In genomic region chr9:90046317-90046861, GRCh38 we compare ENCODE assay signal across 19 cellular contexts.
A peak's percentile ranks its signal among the peaks of the same experiment; 100 is the strongest.
DNase-seq lines count a peak whose midpoint lies in the region; FAIRE-seq and TF ChIP-seq lines count a peak whose summit lies in the region.
"Had no signal": no experiment of that assay in that cellular context is flagged by ENCODE, and none has a peak within 500 bp of the region (broad histone marks: within the 10 kb centered on the region; RNA-seq: fewer than 3 reads in every experiment).

No MANE protein-coding gene starts in this region.

- peaks cover 4% of the 10 kb centered on the region for H3K27me3 Mint-ChIP-seq in osteocyte (ENCODE audit: unreplicated experiment)

- H3K27ac Mint-ChIP-seq in osteocyte (ENCODE audit: unreplicated experiment), result no peak overlapping the region
- H3K27ac Mint-ChIP-seq: CD8-positive, alpha-beta memory T cell had no signal

- H3K4me3 Mint-ChIP-seq in osteocyte (ENCODE audit: unreplicated experiment), result no peak overlapping the region

- no peak for FAIRE-seq in D721Med (lab: Jason Lieb, UNC)
- FAIRE-seq: A204.1, HepG2 had no signal

- H3K4me1 Mint-ChIP-seq in osteocyte (ENCODE audit: unreplicated experiment), result no peaks in the 10 kb centered on the region
- H3K4me1 Mint-ChIP-seq: CD8-positive, alpha-beta memory T cell had no signal

- no peaks in the 10 kb centered on the region for H3K9me3 Mint-ChIP-seq in osteocyte (ENCODE audit: unreplicated experiment)

- DNase-seq in activated CD4-positive, alpha-beta T cell treated with anti-CD3 and anti-CD28 coated beads for 48 hours, result peak; percentile 43
- DNase-seq in activated CD4-positive, alpha-beta T cell treated with anti-CD3 and anti-CD28 coated beads for 1 hour, result no peak
- DNase-seq in stimulated activated CD4-positive, alpha-beta T cell treated with anti-CD3 and anti-CD28 coated beads, Interleukin-12 subunit alpha, Interleukin-12 subunit beta, amount 100 ng/mL, for 4 hours, result peak; percentile 9
- DNase-seq in stimulated activated CD4-positive, alpha-beta T cell treated with anti-CD3 and anti-CD28 coated beads, Interleukin-2, amount 100 ng/mL, for 48 hours, result no peak
- DNase-seq in osteocyte (ENCODE audit: extremely low spot score, unreplicated experiment) (peak; percentile 44), NCI-H748 (lab: John Stamatoyannopoulos, UW; ENCODE audit: unreplicated experiment) (no peak), AG08396 (ENCODE audit: low spot score) (no peak), D721Med (ENCODE audit: insufficient read length, low spot score) (no peak)
- DNase-seq: CD8-positive, alpha-beta memory T cell; DMS79 treated with DMSO at 0.1 percent for 48 hours; H7; KG1; NCI-H1436; NCI-H2029; NCI-H2171 treated with DMSO at 0.1 percent for 48 hours; NCI-H446 treated with DMSO at 0.1 percent for 48 hours; NCI-H774 had no signal

- H3K36me3 Mint-ChIP-seq in osteocyte (ENCODE audit: unreplicated experiment), result no peaks in the 10 kb centered on the region

- TF ChIP-seq CTCF in osteocyte (IDR thresholded peaks at IDR 0.05), result no peak
- TF ChIP-seq CTCF in D721Med (IDR thresholded peaks at IDR 0.05; ENCODE audit: insufficient read depth, missing control alignments), result no peak

Comparison
In these comparisons a context has a peak if more than half of its experiments do, and no peak if none do; other contexts are left out.
1. DNase-seq: peak in activated CD4-positive, alpha-beta T cell treated with anti-CD3 and anti-CD28 coated beads for 48 hours (single experiment), stimulated activated CD4-positive, alpha-beta T cell treated with anti-CD3 and anti-CD28 coated beads, Interleukin-12 subunit alpha, Interleukin-12 subunit beta, amount 100 ng/mL, for 4 hours (single experiment) and osteocyte (single experiment); none in activated CD4-positive, alpha-beta T cell treated with anti-CD3 and anti-CD28 coated beads for 1 hour (single experiment), stimulated activated CD4-positive, alpha-beta T cell treated with anti-CD3 and anti-CD28 coated beads, Interleukin-2, amount 100 ng/mL, for 48 hours (0 of 2), NCI-H748 (single experiment), AG08396 (single experiment) and D721Med (single experiment).